Comparison of ENCODE assay signal across 8 cellular contexts in genomic region chr20:32018269-32019155, GRCh38. TPM values are rescaled to one million over a fixed set of nuclear protein-coding genes. Genes with fewer than 3 reads are reported as not detected.
DNase-seq lines count a peak whose midpoint lies in the region; ATAC-seq and TF ChIP-seq lines count a peak whose summit lies in the region.

No MANE protein-coding gene starts in this region.

- TF ChIP-seq POLR2A in Peyer's patch (IDR thresholded peaks at IDR 0.05) (no peak), spleen (IDR thresholded peaks at IDR 0.05) (no peak)

- H3K4me1 Mint-ChIP-seq in activated naive CD4-positive, alpha-beta T cell treated with anti-CD3 and anti-CD28 coated beads, Interleukin-2, amount 10 ng/mL, durations not matched to agents 7 days and 5 days, result peaks cover 23% of the 10 kb centered on the region

- DNase-seq in COR-L47 (lab: John Stamatoyannopoulos, UW) (peak; percentile 80), HuH-7 (ENCODE audit: low spot score) (peak; percentile 98), Peyer's patch (peak; percentile 60 to 81 (median 78)), iPS DF 6.9 (ENCODE audit: low read depth, low spot score) (peak; percentile 55), spleen (peak; percentile 86)
- DNase-seq in activated naive CD4-positive, alpha-beta T cell treated with anti-CD3 and anti-CD28 coated beads, Interleukin-2, amount 10 ng/mL, durations not matched to agents 7 days and 5 days, result peak; percentile 69

- H3K9me3 Mint-ChIP-seq in activated naive CD4-positive, alpha-beta T cell treated with anti-CD3 and anti-CD28 coated beads, Interleukin-2, amount 10 ng/mL, durations not matched to agents 7 days and 5 days, result no peaks in the 10 kb centered on the region

- no CpG with 5 or more reads among the region's 67 CpGs for WGBS in iPS DF 6.9 (ENCODE audit: insufficient coverage, insufficient read length)
- WGBS in spleen, 5 donors, result 0 to 2% (median 1%) methylated on average over 12 to 67 of the region's 67 CpGs

- peak overlapping the region; percentile 70 for H3K4me3 Mint-ChIP-seq in activated naive CD4-positive, alpha-beta T cell treated with anti-CD3 and anti-CD28 coated beads, Interleukin-2, amount 10 ng/mL, durations not matched to agents 7 days and 5 days

- ATAC-seq in GM18511 (IDR thresholded peaks at IDR 0.05; ENCODE audit: unreplicated experiment) (no peak), HG03457 (IDR thresholded peaks at IDR 0.05; ENCODE audit: unreplicated experiment) (no peak)

- H3K36me3 ChIP-seq in Peyer's patch, result no peaks in the 10 kb centered on the region
- H3K36me3 ChIP-seq in iPS DF 6.9 (ENCODE audit: control insufficient read depth, insufficient read depth, low read length), result no peaks in the 10 kb centered on the region
- H3K36me3 ChIP-seq in spleen, result peaks cover 0 to 10% (median 0%) of the 10 kb centered on the region in 6 donors

- H3K27ac ChIP-seq in Peyer's patch (no peak overlapping the region), iPS DF 6.9 (ENCODE audit: low read length) (no peak overlapping the region), spleen (peak overlapping the region in 5 of 8 donors; percentile 48 to 69 (median 55))

- H3K9me3 ChIP-seq in Peyer's patch (no peaks in the 10 kb centered on the region), iPS DF 6.9 (ENCODE audit: control insufficient read depth, insufficient read depth, low read length) (no peaks in the 10 kb centered on the region), spleen (no peaks in the 10 kb centered on the region)

- H3K36me3 Mint-ChIP-seq in activated naive CD4-positive, alpha-beta T cell treated with anti-CD3 and anti-CD28 coated beads, Interleukin-2, amount 10 ng/mL, durations not matched to agents 7 days and 5 days, result peaks cover 3% of the 10 kb centered on the region

- CTCF ChIA-PET in activated naive CD4-positive, alpha-beta T cell treated with anti-CD3 and anti-CD28 coated beads, Interleukin-2, amount 10 ng/mL, durations not matched to agents 7 days and 5 days (lab: Charles Lee), result interaction anchor here (1.1 kb wide), 1 partner anchor 13 kb away, joined by 5 read pairs; no protein-coding TSS in a partner anchor

- intact Hi-C loops in spleen (cut with DNase I; ENCODE audit: low total_unique reads), result no loop called here

- H3K4me3 ChIP-seq in Peyer's patch (peak overlapping the region; percentile 41 to 61 (median 59)), iPS DF 6.9 (ENCODE audit: low read length) (peak overlapping the region; percentile 81; the same call in 1 of the 2 replicates), spleen (peak overlapping the region; percentile 60 to 81 (median 67))

- H3K27me3 ChIP-seq in Peyer's patch (peaks cover 0 to 8% of the 10 kb centered on the region in 2 donors), iPS DF 6.9 (ENCODE audit: control insufficient read depth, insufficient read depth, low read length) (no peaks in the 10 kb centered on the region), spleen (replicated peaks in 1 of 7) (peaks cover 0 to 87% (median 30%) of the 10 kb centered on the region in 7 donors)

- no peak overlapping the region for H3K27ac Mint-ChIP-seq in activated naive CD4-positive, alpha-beta T cell treated with anti-CD3 and anti-CD28 coated beads, Interleukin-2, amount 10 ng/mL, durations not matched to agents 7 days and 5 days

- TF ChIP-seq CTCF in Peyer's patch (IDR thresholded peaks at IDR 0.05) (peak in 1 of 6 experiments; percentile 4), spleen (IDR thresholded peaks at IDR 0.05 in 8 of 11, conservative IDR thresholded peaks at IDR 0.05 in 3 of 11) (no peak)

- H3K4me1 ChIP-seq in Peyer's patch (peaks cover 0 to 17% (median 9%) of the 10 kb centered on the region in 4 donors), iPS DF 6.9 (ENCODE audit: control insufficient read depth, insufficient read depth, low read length) (no peaks in the 10 kb centered on the region; the same call in 1 of the 2 replicates), spleen (peaks cover 5 to 77% (median 24%) of the 10 kb centered on the region in 6 donors)

- peaks cover 79% of the 10 kb centered on the region for H3K27me3 Mint-ChIP-seq in activated naive CD4-positive, alpha-beta T cell treated with anti-CD3 and anti-CD28 coated beads, Interleukin-2, amount 10 ng/mL, durations not matched to agents 7 days and 5 days

RNA-seq across cellular contexts. Expression of gene CCM2L, which starts 8.3 kb away (rescaled TPM):
- 1 to 10 TPM in 3 of 4 donors, under 1 TPM in 1; 0.88 to 8.3 (median 3.9) TPM for total RNA-seq in Peyer's patch
- 100 to 1,000 TPM in 5 of 7 donors, 10 to 100 TPM in 2; 64.8 to 186 (median 138) TPM for total RNA-seq in spleen
- 100 to 1,000 TPM in 1 of 3 donors, 10 to 100 TPM in 2; 27.6 to 158 (median 71.1) TPM for polyA plus RNA-seq in spleen

RNA-seq across cellular contexts. Expression of gene HCK, which starts 33.5 kb away (rescaled TPM):
- total RNA-seq in Peyer's patch (10 to 100 TPM in 3 of 4 donors, 1 to 10 TPM in 1; 8.0 to 56.1 (median 10.5) TPM), spleen (100 to 1,000 TPM; 139 to 341 (median 155) TPM)
- polyA plus RNA-seq in spleen, result 10 to 100 TPM; 44.3 to 76.4 (median 53.0) TPM

RNA-seq across cellular contexts. Expression of gene XKR7, which starts 50.6 kb away (rescaled TPM):
- total RNA-seq in Peyer's patch (under 1 TPM in 1 of 4 donors, not detected in 3; 0.38 TPM), spleen (under 1 TPM in 5 of 7 donors, not detected in 2; 0.07 to 0.21 (median 0.09) TPM)
- polyA plus RNA-seq in spleen, result under 1 TPM; 0.02 to 0.03 (median 0.02) TPM

Comparison
In these comparisons a context has a peak if more than half of its experiments do, and no peak if none do; other contexts are left out.
1. H3K27ac ChIP-seq: peak in spleen (5 of 8); none in Peyer's patch (0 of 4) and iPS DF 6.9 (single experiment).
2. RNA of gene CCM2L, which starts 8.3 kb away (total RNA-seq): 64.8 to 186 TPM in spleen; 0.88 to 8.3 TPM in Peyer's patch; every median in the first group is over 4 times any median in the second.
3. Peak in every context shown above with its lines, with median percentiles within 50 percentile points of each other: DNase-seq and H3K4me3 ChIP-seq.